ENCODE assay signal across 12 cellular contexts in the genomic region with DNA sequence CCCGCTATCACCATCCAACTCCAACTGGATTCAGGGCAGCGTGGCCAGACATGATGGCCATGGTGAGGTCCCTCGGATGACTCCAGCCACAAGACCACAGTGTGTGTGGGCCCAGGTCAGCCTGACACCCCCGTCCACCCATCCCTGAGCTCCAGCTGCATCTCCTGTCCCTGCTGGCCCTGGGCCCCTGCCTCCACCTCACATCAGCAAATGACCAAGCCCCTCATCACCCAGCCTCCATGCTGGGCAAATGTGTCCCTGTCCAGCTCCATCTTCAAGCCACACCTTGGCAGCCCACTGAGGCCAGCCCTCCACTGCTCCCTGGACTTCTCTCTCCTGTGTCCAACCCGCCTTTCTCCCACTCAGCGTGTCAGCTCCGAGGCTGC. TPM values are rescaled to one million over a fixed set of nuclear protein-coding genes. Genes with fewer than 3 reads are reported as not detected.
A peak's percentile ranks its signal among the peaks of the same experiment; 100 is the strongest.
DNase-seq lines count a peak whose midpoint lies in the region; ATAC-seq, FAIRE-seq and TF ChIP-seq lines count a peak whose summit lies in the region.
"Had no signal": no experiment of that assay in that cellular context is flagged by ENCODE, and none has a peak within 500 bp of the region (broad histone marks: within the 10 kb centered on the region; RNA-seq: fewer than 3 reads in every experiment).

No MANE protein-coding gene starts in this region.

- peak overlapping the region; percentile 69 for H3K4me3 Mint-ChIP-seq in activated naive CD4-positive, alpha-beta T cell treated with anti-CD3 and anti-CD28 coated beads for 36 hours
- H3K4me3 Mint-ChIP-seq in activated T-helper 17 cell treated with anti-CD3 and anti-CD28 coated beads, Interleukin-2, amount 50 U/mL, for 72 hours = peak overlapping the region; percentile 98
- H3K4me3 Mint-ChIP-seq: type B pancreatic cell had no signal

- H3K4me3 ChIP-seq in thoracic aorta = peak overlapping the region; percentile 38
- H3K4me3 ChIP-seq in SJCRH30 = no peak overlapping the region
- H3K4me3 ChIP-seq: prostate gland had no signal

- H3K9me3 ChIP-seq in thoracic aorta (no peaks in the 10 kb centered on the region), SJCRH30 (replicated peaks) (no peaks in the 10 kb centered on the region)
- H3K9me3 ChIP-seq: prostate gland had no signal

- no peak for TF ChIP-seq CTCF in thoracic aorta (IDR thresholded peaks at IDR 0.05)

- CTCF ChIA-PET in activated naive CD4-positive, alpha-beta T cell treated with anti-CD3 and anti-CD28 coated beads for 36 hours (lab: Charles Lee) = interaction anchor here (0.8 to 1.4 kb wide), 2 partner anchors 11 to 25 kb away, joined by 3 to 4 read pairs; no protein-coding TSS in a partner anchor

- H3K27me3 Mint-ChIP-seq in activated naive CD4-positive, alpha-beta T cell treated with anti-CD3 and anti-CD28 coated beads for 36 hours (ENCODE audit: low read depth) = no peaks in the 10 kb centered on the region
- H3K27me3 Mint-ChIP-seq in activated T-helper 17 cell treated with anti-CD3 and anti-CD28 coated beads, Interleukin-2, amount 50 U/mL, for 72 hours = no peaks in the 10 kb centered on the region

- intact Hi-C loops in activated naive CD4-positive, alpha-beta T cell treated with anti-CD3 and anti-CD28 coated beads for 36 hours (cut with micrococcal nuclease) = loop anchor here (10.0 kb wide), 1 partner anchor 307 kb away; the partner anchor contains the start of gene SIVA1

- no peaks in the 10 kb centered on the region for H3K9me3 Mint-ChIP-seq in activated naive CD4-positive, alpha-beta T cell treated with anti-CD3 and anti-CD28 coated beads for 36 hours
- no peaks in the 10 kb centered on the region for H3K9me3 Mint-ChIP-seq in activated T-helper 17 cell treated with anti-CD3 and anti-CD28 coated beads, Interleukin-2, amount 50 U/mL, for 72 hours
- H3K9me3 Mint-ChIP-seq: type B pancreatic cell had no signal

- H3K27me3 ChIP-seq in layer of hippocampus (ENCODE audit: control insufficient read depth, insufficient read depth, low read length) (peaks cover 2% of the 10 kb centered on the region), thoracic aorta (replicated peaks; ENCODE audit: insufficient read depth) (no peaks in the 10 kb centered on the region), SJCRH30 (no peaks in the 10 kb centered on the region)

- peak overlapping the region; percentile 94 for H3K27ac Mint-ChIP-seq in activated naive CD4-positive, alpha-beta T cell treated with anti-CD3 and anti-CD28 coated beads for 36 hours
- peak overlapping the region; percentile 95 for H3K27ac Mint-ChIP-seq in activated T-helper 17 cell treated with anti-CD3 and anti-CD28 coated beads, Interleukin-2, amount 50 U/mL, for 72 hours
- H3K27ac Mint-ChIP-seq: type B pancreatic cell had no signal

- no peak for DNase-seq in activated naive CD4-positive, alpha-beta T cell treated with anti-CD3 and anti-CD28 coated beads for 36 hours
- DNase-seq in activated naive CD4-positive, alpha-beta T cell treated with anti-CD3 and anti-CD28 coated beads, Interleukin-2, amount 50 U/mL, for 16 hours = no peak
- DNase-seq in thoracic aorta (ENCODE audit: low spot score) = no peak
- no peak for DNase-seq in SJCRH30
- no peak for DNase-seq in GM19239 (ENCODE audit: insufficient read length, low spot score)
- no peak for DNase-seq in AG08395 (ENCODE audit: low spot score)
- DNase-seq: dorsolateral prefrontal cortex, NCI-H446 treated with DMSO at 0.1 percent for 48 hours had no signal

- peak overlapping the region; percentile 50 for H3K27ac ChIP-seq in layer of hippocampus (ENCODE audit: low read depth, low read length)
- no peak overlapping the region for H3K27ac ChIP-seq in thoracic aorta
- H3K27ac ChIP-seq in SJCRH30 = no peak overlapping the region
- H3K27ac ChIP-seq: prostate gland had no signal

- H3K36me3 Mint-ChIP-seq in activated naive CD4-positive, alpha-beta T cell treated with anti-CD3 and anti-CD28 coated beads for 36 hours (ENCODE audit: low read depth) = peaks cover 14% of the 10 kb centered on the region
- peaks cover 72% of the 10 kb centered on the region for H3K36me3 Mint-ChIP-seq in activated T-helper 17 cell treated with anti-CD3 and anti-CD28 coated beads, Interleukin-2, amount 50 U/mL, for 72 hours (ENCODE audit: low read depth)
- H3K36me3 Mint-ChIP-seq: type B pancreatic cell had no signal

- no peak for ATAC-seq in activated T-helper 17 cell treated with anti-CD3 and anti-CD28 coated beads, Interleukin-2, amount 50 U/mL, for 72 hours (replicated peaks)
- no peak for ATAC-seq in thoracic aorta (ENCODE audit: insufficient number of reproducible peaks, low FRiP score, low read depth)

- no peaks in the 10 kb centered on the region for H3K36me3 ChIP-seq in thoracic aorta
- H3K36me3 ChIP-seq in SJCRH30 = no peaks in the 10 kb centered on the region
- H3K36me3 ChIP-seq: prostate gland had no signal

- H3K4me1 Mint-ChIP-seq in activated naive CD4-positive, alpha-beta T cell treated with anti-CD3 and anti-CD28 coated beads for 36 hours (ENCODE audit: low read depth) = peaks cover 77% of the 10 kb centered on the region
- peaks cover 29% of the 10 kb centered on the region for H3K4me1 Mint-ChIP-seq in activated T-helper 17 cell treated with anti-CD3 and anti-CD28 coated beads, Interleukin-2, amount 50 U/mL, for 72 hours

- H3K4me1 ChIP-seq in thoracic aorta (ENCODE audit: control insufficient read depth in 1 of 2, low read depth in 2 of 2) (peaks cover 0 to 4% of the 10 kb centered on the region in 2 donors), SJCRH30 (peaks cover 55% of the 10 kb centered on the region)
- H3K4me1 ChIP-seq: prostate gland had no signal

- FAIRE-seq in GM19239 (lab: Jason Lieb, UNC) = no peak

RNA-seq across cellular contexts. Expression of gene GPR132, which starts 3.2 kb away (rescaled TPM):
- 10 to 100 TPM; 11.3 to 15.3 TPM for total RNA-seq in activated naive CD4-positive, alpha-beta T cell treated with anti-CD3 and anti-CD28 coated beads for 36 hours
- total RNA-seq in activated T-helper 17 cell treated with anti-CD3 and anti-CD28 coated beads, Interleukin-2, amount 50 U/mL, for 72 hours = 10 to 100 TPM; 46.5 to 49.5 TPM
- total RNA-seq in thoracic aorta = 10 to 100 TPM in 1 of 2 donors, 1 to 10 TPM in 1; 2.3 to 18.6 TPM
- total RNA-seq in SJCRH30 (2014; rRNA removed; shearing (Covaris generic)) = 0.40 and 0.63 TPM in 2 replicates

RNA-seq across cellular contexts. Expression of gene CDCA4, which starts 41.2 kb away (rescaled TPM):
- total RNA-seq in activated naive CD4-positive, alpha-beta T cell treated with anti-CD3 and anti-CD28 coated beads for 36 hours = 10 to 100 TPM; 59.6 to 60.4 TPM
- total RNA-seq in activated T-helper 17 cell treated with anti-CD3 and anti-CD28 coated beads, Interleukin-2, amount 50 U/mL, for 72 hours = 10 to 100 TPM; 49.2 to 58.6 TPM
- total RNA-seq in thoracic aorta = 1 to 10 TPM; 1.6 to 6.5 TPM
- 92.3 and 98.0 TPM in 2 replicates for total RNA-seq in SJCRH30 (2014; rRNA removed; shearing (Covaris generic))

Comparison
In these comparisons a context has a peak if more than half of its experiments do, and no peak if none do; other contexts are left out.
1. RNA of gene CDCA4, which starts 41.2 kb away (total RNA-seq): 92.3 to 98.0 TPM in SJCRH30, 59.6 to 60.4 TPM in activated naive CD4-positive, alpha-beta T cell treated with anti-CD3 and anti-CD28 coated beads for 36 hours and 49.2 to 58.6 TPM in activated T-helper 17 cell treated with anti-CD3 and anti-CD28 coated beads, Interleukin-2, amount 50 U/mL, for 72 hours; 1.6 to 6.5 TPM in thoracic aorta; every median in the first group is over 4 times any median in the second.